In genomic region chr5:137203011-137203632, GRCh38 we compare ENCODE assay signal across 26 cellular contexts.
A peak's percentile ranks its signal among the peaks of the same experiment; 100 is the strongest.
DNase-seq lines count a peak whose midpoint lies in the region; ATAC-seq and TF ChIP-seq lines count a peak whose summit lies in the region.
"Had no signal": no experiment of that assay in that cellular context is flagged by ENCODE, and none has a peak within 500 bp of the region (broad histone marks: within the 10 kb centered on the region; RNA-seq: fewer than 3 reads in every experiment).

No MANE protein-coding gene starts in this region.

- DNase-seq in endodermal cell (peak; percentile 50), DMS114 treated with DMSO at 0.1 percent for 48 hours (lab: John Stamatoyannopoulos, UW; ENCODE audit: unreplicated experiment) (no peak), mucosa of gallbladder (ENCODE audit: low spot score) (no peak)
- DNase-seq: activated CD4-positive, alpha-beta T cell treated with anti-CD3 and anti-CD28 coated beads for 4 hours; activated effector memory CD4-positive, alpha-beta T cell treated with Interleukin-2 at 50 U/mL for 16 hours; CD4-positive, alpha-beta T cell; DMS153; gastrocnemius medialis; GM23248; mucosa of descending colon; NCI-H1436 treated with DMSO at 0.1 percent for 48 hours; NCI-H2107; RPMI8226; stimulated activated CD4-positive, alpha-beta T cell treated with anti-CD3 and anti-CD28 coated beads, Interleukin-4, amount 100 ng/mL, for 4 hours; T1000; trophoblast cell had no signal

- H3K27ac Mint-ChIP-seq in endodermal cell, result no peak overlapping the region
- H3K27ac Mint-ChIP-seq: activated naive CD4-positive, alpha-beta T cell treated with anti-CD3 and anti-CD28 coated beads, Interleukin-2, amount 50 U/mL, for 72 hours; CD4-positive, alpha-beta T cell; IgD-negative memory B cell; natural killer cell treated with Interleukin-12 subunit alpha and Interleukin-12 subunit beta and Interleukin-15 and Interleukin-18, amount 100 ng/mL, for 72 hours had no signal

- H3K9me3 Mint-ChIP-seq in endodermal cell, result no peaks in the 10 kb centered on the region
- H3K9me3 Mint-ChIP-seq: CD4-positive, alpha-beta T cell; IgD-negative memory B cell had no signal

- peaks cover 22% of the 10 kb centered on the region for H3K4me1 ChIP-seq in endodermal cell (ENCODE audit: control insufficient read depth, insufficient read depth, low read length)

- no peaks in the 10 kb centered on the region for H3K27me3 Mint-ChIP-seq in endodermal cell (ENCODE audit: insufficient read depth)

- peaks cover 49% of the 10 kb centered on the region for H3K4me1 Mint-ChIP-seq in endodermal cell
- H3K4me1 Mint-ChIP-seq: IgD-negative memory B cell had no signal

- ATAC-seq in GM18520 (IDR thresholded peaks at IDR 0.05; ENCODE audit: unreplicated experiment), result peak; percentile 31
- peak; percentile 60 for ATAC-seq in GM19463 (IDR thresholded peaks at IDR 0.05; ENCODE audit: unreplicated experiment)
- peak; percentile 54 for ATAC-seq in HG03378 (IDR thresholded peaks at IDR 0.05; ENCODE audit: unreplicated experiment)
- ATAC-seq in GM21717 (IDR thresholded peaks at IDR 0.05; ENCODE audit: unreplicated experiment), result no peak
- no peak for ATAC-seq in esophagus mucosa
- ATAC-seq: activated naive CD4-positive, alpha-beta T cell treated with anti-CD3 and anti-CD28 coated beads, Interleukin-2, amount 50 U/mL, for 72 hours; gastrocnemius medialis; mucosa of descending colon; natural killer cell treated with Interleukin-12 subunit alpha and Interleukin-12 subunit beta and Interleukin-15 and Interleukin-18, amount 100 ng/mL, for 72 hours had no signal

- no peak overlapping the region for H3K4me3 Mint-ChIP-seq in endodermal cell
- H3K4me3 Mint-ChIP-seq: CD4-positive, alpha-beta T cell; IgD-negative memory B cell; natural killer cell treated with Interleukin-12 subunit alpha and Interleukin-12 subunit beta and Interleukin-15 and Interleukin-18, amount 100 ng/mL, for 72 hours had no signal

- no peaks in the 10 kb centered on the region for H3K27me3 ChIP-seq in endodermal cell (ENCODE audit: control insufficient read depth, insufficient read depth, low read length, poor library complexity, severe bottlenecking)
- H3K27me3 ChIP-seq: gastrocnemius medialis, SJSA1 had no signal

- H3K36me3 Mint-ChIP-seq in endodermal cell (ENCODE audit: low read depth), result no peaks in the 10 kb centered on the region
- H3K36me3 Mint-ChIP-seq: activated naive CD4-positive, alpha-beta T cell treated with anti-CD3 and anti-CD28 coated beads, Interleukin-2, amount 50 U/mL, for 72 hours; IgD-negative memory B cell; natural killer cell treated with Interleukin-12 subunit alpha and Interleukin-12 subunit beta and Interleukin-15 and Interleukin-18, amount 100 ng/mL, for 72 hours had no signal

- H3K27ac ChIP-seq in endodermal cell (ENCODE audit: low read depth, low read length), result no peak overlapping the region
- H3K27ac ChIP-seq: gastrocnemius medialis, GM23248, SJSA1, VCaP had no signal

- no peaks in the 10 kb centered on the region for H3K36me3 ChIP-seq in endodermal cell (ENCODE audit: control insufficient read depth, insufficient read depth, low read length)
- H3K36me3 ChIP-seq: gastrocnemius medialis, SJSA1 had no signal

- H3K9ac ChIP-seq in endodermal cell (ENCODE audit: extremely low read depth, low read length, poor library complexity, severe bottlenecking), result no peak overlapping the region
- H3K9ac ChIP-seq: GM23248 had no signal

- H3K4me3 ChIP-seq in endodermal cell (ENCODE audit: low read length), result no peak overlapping the region
- H3K4me3 ChIP-seq: gastrocnemius medialis, GM23248, mucosa of descending colon, SJSA1 had no signal

- no peak for TF ChIP-seq CTCF in endodermal cell (conservative IDR thresholded peaks at IDR 0.05)

- no peaks in the 10 kb centered on the region for H3K9me3 ChIP-seq in endodermal cell (ENCODE audit: control insufficient read depth, low read length)
- H3K9me3 ChIP-seq: gastrocnemius medialis, mucosa of descending colon, SJSA1 had no signal

- 32 to 38% methylated on average over 3 to 4 of the region's 4 CpGs for WGBS in endodermal cell (ENCODE audit: insufficient coverage in 1 of 2, insufficient read length in 1 of 2), 2 experiments

Comparison
In these comparisons a context has a peak if more than half of its experiments do, and no peak if none do; other contexts are left out.
1. ATAC-seq: peak in GM18520 (single experiment), GM19463 (single experiment) and HG03378 (single experiment); none in GM21717 (single experiment) and esophagus mucosa (single experiment).